In the genomic region with DNA sequence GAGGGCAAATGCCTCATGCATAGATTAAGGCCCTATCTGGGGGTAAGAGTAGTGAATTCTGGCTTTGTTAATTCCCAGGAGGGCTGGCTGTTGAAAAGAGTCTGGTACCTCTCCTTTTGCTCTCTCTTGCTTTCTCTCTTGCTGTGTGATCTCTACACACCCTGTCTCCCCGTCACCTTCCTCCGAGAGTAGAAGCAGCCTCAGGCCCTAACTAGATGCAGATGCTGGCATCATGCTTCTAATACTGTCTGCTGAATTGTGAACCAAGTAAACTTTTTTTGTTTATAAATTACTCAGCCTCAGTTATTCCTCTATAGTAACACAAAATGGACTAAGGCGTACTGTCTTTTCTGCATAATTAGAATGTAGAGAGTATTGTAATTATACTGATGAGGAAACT, we compare ENCODE assay signal across 22 cellular contexts.
DNase-seq lines count a peak whose midpoint lies in the region; TF ChIP-seq lines count a peak whose summit lies in the region.
"Had no signal": no experiment of that assay in that cellular context is flagged by ENCODE, and none has a peak within 500 bp of the region (broad histone marks: within the 10 kb centered on the region; RNA-seq: fewer than 3 reads in every experiment).

No MANE protein-coding gene starts in this region.

- no peaks in the 10 kb centered on the region for H3K27me3 Mint-ChIP-seq in neural progenitor cell (ENCODE audit: insufficient read depth, low read depth)
- H3K27me3 Mint-ChIP-seq: CD4-positive, alpha-beta T cell; CD8-positive, alpha-beta memory T cell had no signal

- H2AFZ ChIP-seq in neural progenitor cell (replicated peaks) (no peak overlapping the region), smooth muscle cell (ENCODE audit: low read depth) (peak overlapping the region; percentile 2)

- no peaks in the 10 kb centered on the region for H3K36me3 ChIP-seq in adipocyte (ENCODE audit: control insufficient read depth, insufficient read depth, low read length, severe bottlenecking)
- H3K36me3 ChIP-seq in neural progenitor cell = no peaks in the 10 kb centered on the region
- H3K36me3 ChIP-seq in smooth muscle cell (ENCODE audit: low read depth) = no peaks in the 10 kb centered on the region
- H3K36me3 ChIP-seq: BE2C; BLaER1 treated with 17β-estradiol and CSF1 and Interleukin-3, amounts not matched to agents 10 nM and 100 nM had no signal

- H3K27me3 ChIP-seq in adipocyte (replicated peaks; ENCODE audit: control insufficient read depth, insufficient read depth, low read length) (no peaks in the 10 kb centered on the region), neural progenitor cell (no peaks in the 10 kb centered on the region), smooth muscle cell (ENCODE audit: low read depth) (no peaks in the 10 kb centered on the region), dorsolateral prefrontal cortex (no peaks in the 10 kb centered on the region)
- H3K27me3 ChIP-seq: BE2C; BLaER1 treated with 17β-estradiol and CSF1 and Interleukin-3, amounts not matched to agents 10 nM and 100 nM had no signal

- H3K9me3 ChIP-seq in adipocyte (ENCODE audit: control insufficient read depth, low read length) (no peaks in the 10 kb centered on the region), neural progenitor cell (ENCODE audit: low read depth) (no peaks in the 10 kb centered on the region), smooth muscle cell (replicated peaks; ENCODE audit: low read depth) (no peaks in the 10 kb centered on the region)
- H3K9me3 ChIP-seq: A549; BE2C; BLaER1 treated with 17β-estradiol and CSF1 and Interleukin-3, amounts not matched to agents 10 nM and 100 nM had no signal

- H3K36me3 Mint-ChIP-seq in neural progenitor cell = no peaks in the 10 kb centered on the region
- H3K36me3 Mint-ChIP-seq: CD14-positive monocyte; CD8-positive, alpha-beta memory T cell had no signal

- H3K4me3 ChIP-seq in adipocyte (ENCODE audit: low read length) = no peak overlapping the region
- H3K4me3 ChIP-seq in neural progenitor cell = no peak overlapping the region
- H3K4me3 ChIP-seq in smooth muscle cell = no peak overlapping the region
- no peak overlapping the region for H3K4me3 ChIP-seq in dorsolateral prefrontal cortex
- H3K4me3 ChIP-seq: A549; BLaER1 treated with 17β-estradiol and CSF1 and Interleukin-3, amounts not matched to agents 10 nM and 100 nM had no signal

- H3K4me1 ChIP-seq in adipocyte (ENCODE audit: control insufficient read depth, insufficient read depth, low read length) (no peaks in the 10 kb centered on the region), neural progenitor cell (no peaks in the 10 kb centered on the region), smooth muscle cell (ENCODE audit: low read depth) (no peaks in the 10 kb centered on the region)
- H3K4me1 ChIP-seq: A549; BE2C; BLaER1 treated with 17β-estradiol and CSF1 and Interleukin-3, amounts not matched to agents 10 nM and 100 nM had no signal

- H3K9ac ChIP-seq in adipocyte (ENCODE audit: low read length) (no peak overlapping the region), neural progenitor cell (no peak overlapping the region), smooth muscle cell (ENCODE audit: low read depth) (no peak overlapping the region)
- H3K9ac ChIP-seq: BLaER1 treated with 17β-estradiol and CSF1 and Interleukin-3, amounts not matched to agents 10 nM and 100 nM had no signal

- DNase-seq in adipocyte (ENCODE audit: low read depth) (peak; percentile 17), fibroblast of gingiva (ENCODE audit: low read depth) (peak; percentile 11), neural progenitor cell (ENCODE audit: low spot score) (peak; percentile 4), smooth muscle cell (lab: John Stamatoyannopoulos, UW; ENCODE audit: unreplicated experiment) (no peak), dorsolateral prefrontal cortex (no peak), NCI-H1436 (lab: John Stamatoyannopoulos, UW) (no peak)
- no peak for DNase-seq in central memory CD4-positive, alpha-beta T cell
- DNase-seq: 8988T; ACHN; AML-193; BE2C; CD4-positive, alpha-beta T cell; CD8-positive, alpha-beta memory T cell; DMS 273 treated with DMSO at 0.1 percent for 48 hours; DMS79; EL; GDM1; H7; HCEC 1CT had no signal

- no peak overlapping the region for H3K27ac Mint-ChIP-seq in neural progenitor cell
- H3K27ac Mint-ChIP-seq: CD14-positive monocyte; CD4-positive, alpha-beta T cell; CD8-positive, alpha-beta memory T cell had no signal

- no peaks in the 10 kb centered on the region for H4K20me1 ChIP-seq in neural progenitor cell (ENCODE audit: low read depth)
- H4K20me1 ChIP-seq in smooth muscle cell (ENCODE audit: low read depth) = no peaks in the 10 kb centered on the region
- H4K20me1 ChIP-seq: BLaER1 treated with 17β-estradiol and CSF1 and Interleukin-3, amounts not matched to agents 10 nM and 100 nM had no signal

- H3F3A ChIP-seq in neural progenitor cell (ENCODE audit: low read depth) = no peaks in the 10 kb centered on the region
- no peaks in the 10 kb centered on the region for H3F3A ChIP-seq in smooth muscle cell (ENCODE audit: low read depth)

- no peaks in the 10 kb centered on the region for H3K79me2 ChIP-seq in neural progenitor cell (ENCODE audit: low read depth)
- H3K79me2 ChIP-seq in smooth muscle cell (ENCODE audit: low read depth) = no peaks in the 10 kb centered on the region

- TF ChIP-seq CTCF in neural progenitor cell (IDR thresholded peaks at IDR 0.05) = no peak
- TF ChIP-seq CTCF in smooth muscle cell (IDR thresholded peaks at IDR 0.05; ENCODE audit: borderline replicate concordance, insufficient read depth, poor library complexity, severe bottlenecking) = no peak
- no peak for TF ChIP-seq CTCF in dorsolateral prefrontal cortex (IDR thresholded peaks at IDR 0.05 in 54 of 56, conservative IDR thresholded peaks at IDR 0.05 in 2 of 56; ENCODE audit: low read depth in 1 of 56, partially characterized antibody in 56 of 56)

- H3K9me3 Mint-ChIP-seq in neural progenitor cell = no peaks in the 10 kb centered on the region
- H3K9me3 Mint-ChIP-seq: CD4-positive, alpha-beta T cell had no signal

- H3K4me2 ChIP-seq in neural progenitor cell (no peak overlapping the region), smooth muscle cell (no peak overlapping the region)
- H3K4me2 ChIP-seq: A549; BLaER1 treated with 17β-estradiol and CSF1 and Interleukin-3, amounts not matched to agents 10 nM and 100 nM had no signal

- H3K27ac ChIP-seq in neural progenitor cell = no peak overlapping the region
- H3K27ac ChIP-seq in smooth muscle cell (ENCODE audit: low read depth) = no peak overlapping the region
- no peak overlapping the region for H3K27ac ChIP-seq in dorsolateral prefrontal cortex
- H3K27ac ChIP-seq: A549; BLaER1 treated with 17β-estradiol and CSF1 and Interleukin-3, amounts not matched to agents 10 nM and 100 nM had no signal

- 90% methylated on average over 3 of the region's 3 CpGs for whole genome bisulfite sequencing in smooth muscle cell (ENCODE audit: low lambda C conversion rate)

- intact Hi-C loops in dorsolateral prefrontal cortex (cut with DNase I) = no loop called here

- no peak overlapping the region for H3K4me3 Mint-ChIP-seq in neural progenitor cell
- H3K4me3 Mint-ChIP-seq: CD14-positive monocyte; CD4-positive, alpha-beta T cell; CD8-positive, alpha-beta memory T cell had no signal

- no peaks in the 10 kb centered on the region for H3K4me1 Mint-ChIP-seq in neural progenitor cell
- H3K4me1 Mint-ChIP-seq: CD14-positive monocyte; CD8-positive, alpha-beta memory T cell had no signal

Comparison
In these comparisons a context has a peak if more than half of its experiments do, and no peak if none do; other contexts are left out.
1. DNase-seq: peak in adipocyte (single experiment), fibroblast of gingiva (single experiment) and neural progenitor cell (single experiment); none in smooth muscle cell (single experiment), central memory CD4-positive, alpha-beta T cell (single experiment), dorsolateral prefrontal cortex (0 of 10) and NCI-H1436 (single experiment).